1 cellular context compared by ENCODE assay signal in genomic region chr1:173479649-173480048, GRCh38.
TF ChIP-seq lines count a peak whose summit lies in the region.

No MANE protein-coding gene starts in this region.

TF ChIP-seq in endothelial cell of umbilical vein, 7 proteins besides CTCF, POLR2A, EP300 and RAD21:
- TF ChIP-seq EZH2 (IDR thresholded peaks at IDR 0.05; ENCODE audit: borderline replicate concordance, low read depth, low read length, severe bottlenecking) (no peak), JUN (IDR thresholded peaks at IDR 0.05; ENCODE audit: borderline replicate concordance, insufficient read depth, insufficient read length, low read depth) (no peak), POLR2AphosphoS5 (IDR thresholded peaks at IDR 0.05; ENCODE audit: insufficient read depth, low read depth, low read length) (no peak), FOS (IDR thresholded peaks at IDR 0.05; ENCODE audit: borderline replicate concordance, insufficient read depth, low read length) (no peak), MAX (IDR thresholded peaks at IDR 0.05; ENCODE audit: insufficient read depth, insufficient read length) (no peak), MYC (IDR thresholded peaks at IDR 0.05; ENCODE audit: low read depth, low read length) (no peak), GATA2 (IDR thresholded peaks at IDR 0.05; ENCODE audit: insufficient read depth, insufficient read length, low read depth, low read length) (no peak)
TF ChIP-seq in endothelial cell of umbilical vein: peak in this region for 0.
